In the genomic region with DNA sequence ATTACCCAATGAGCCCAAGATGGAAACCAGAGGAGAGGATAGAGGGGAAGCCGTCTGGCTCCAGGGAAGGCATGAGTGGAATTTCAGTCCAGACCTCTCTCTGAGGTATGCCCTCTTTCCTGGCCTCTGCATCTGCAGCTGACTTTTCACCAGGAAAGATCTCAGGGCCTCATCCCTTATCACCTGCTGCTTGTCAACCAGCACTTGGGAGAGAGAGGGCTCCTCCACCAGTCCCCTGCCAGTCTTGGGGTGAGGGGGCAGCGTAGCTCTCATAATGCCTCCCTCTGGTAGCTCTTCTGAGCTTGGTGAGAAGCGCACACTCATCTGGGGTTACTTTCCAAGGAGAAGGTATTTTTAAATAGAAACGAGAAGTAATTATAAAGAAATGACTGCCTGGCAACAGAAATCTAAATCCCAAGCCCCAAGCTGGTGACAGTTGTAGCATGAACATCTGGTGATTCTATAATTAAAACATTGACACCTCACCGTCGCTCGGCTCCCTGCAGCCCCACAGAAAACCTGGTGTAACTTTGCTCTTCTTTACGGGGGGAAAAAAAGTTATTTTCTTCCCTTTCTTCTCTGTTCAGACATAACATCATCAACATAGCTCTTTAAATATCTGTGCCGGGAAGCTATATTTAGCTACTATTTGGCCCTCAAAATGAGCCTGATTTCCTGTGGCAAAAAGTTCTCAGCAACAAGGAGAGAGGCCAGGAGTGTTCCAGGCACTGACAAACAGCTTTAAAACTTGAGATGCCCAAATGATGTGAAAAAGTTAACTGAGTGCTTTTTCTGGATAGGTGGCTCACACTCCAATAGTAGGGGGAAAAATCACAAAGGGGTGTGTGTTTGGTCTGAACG, we compare ENCODE assay signal across 11 cellular contexts. TPM values are rescaled to one million over a fixed set of nuclear protein-coding genes. Genes with fewer than 3 reads are reported as not detected.
DNase-seq lines count a peak whose midpoint lies in the region; ATAC-seq and TF ChIP-seq lines count a peak whose summit lies in the region.
"Had no signal": no experiment of that assay in that cellular context is flagged by ENCODE, and none has a peak within 500 bp of the region (broad histone marks: within the 10 kb centered on the region; RNA-seq: fewer than 3 reads in every experiment).

No MANE protein-coding gene starts in this region.

- H2AFZ ChIP-seq in ACC112 (ENCODE audit: low read length, unreplicated experiment): no peak overlapping the region

- H3K79me2 ChIP-seq in ACC112 (ENCODE audit: control insufficient read depth, insufficient read depth, low read length, unreplicated experiment): no peaks in the 10 kb centered on the region

- H3K36me3 ChIP-seq in ACC112 (ENCODE audit: insufficient read depth, low read length): peaks cover 5% of the 10 kb centered on the region; the same call in 1 of the 2 replicates

- peak overlapping the region; percentile 95 for H3K27ac Mint-ChIP-seq in mesothelial cell of epicardium
- H3K27ac Mint-ChIP-seq: CD4-positive, alpha-beta T cell; naive thymus-derived CD8-positive, alpha-beta T cell had no signal

- H3K27ac ChIP-seq in ACC112 (ENCODE audit: low read depth, low read length): peak overlapping the region; percentile 14; the same call in 1 of the 2 replicates

- H3K4me3 ChIP-seq in ACC112 (ENCODE audit: low read depth, low read length): no peak overlapping the region

- POLR2A ChIA-PET in GM10248 (lab: Yijun Ruan, JAX): no interaction called here

- H3K27me3 ChIP-seq in ACC112 (ENCODE audit: insufficient read depth, low read length): no peaks in the 10 kb centered on the region

- CTCF ChIA-PET in GM10248 (lab: Yijun Ruan, JAX): interaction anchor here (1.6 kb wide), 1 partner anchor 49 kb away, joined by 3 read pairs; no protein-coding TSS in a partner anchor

- peaks cover 21% of the 10 kb centered on the region for H3K4me1 Mint-ChIP-seq in mesothelial cell of epicardium

- peaks cover 17% of the 10 kb centered on the region for H3K9me3 Mint-ChIP-seq in mesothelial cell of epicardium

- peaks cover 24% of the 10 kb centered on the region for H3K4me1 ChIP-seq in ACC112 (ENCODE audit: control insufficient read depth, insufficient read depth, low read length, unreplicated experiment)

- H3K4me3 Mint-ChIP-seq in mesothelial cell of epicardium: peak overlapping the region; percentile 0
- H3K4me3 Mint-ChIP-seq: CD4-positive, alpha-beta T cell had no signal

- TF ChIP-seq CTCF in mesothelial cell of epicardium (IDR thresholded peaks at IDR 0.05; ENCODE audit: unreplicated experiment) (no peak), GM10248 (IDR thresholded peaks at IDR 0.05; ENCODE audit: control extremely low read depth, extremely low read depth, low read depth, missing control alignments) (no peak)

- H3K36me3 Mint-ChIP-seq in mesothelial cell of epicardium: peaks cover 13% of the 10 kb centered on the region

- DNase-seq in MV-4-11 (lab: John Stamatoyannopoulos, UW) (peak; percentile 96), dermis blood vessel endothelial cell (peak; percentile 55), mesothelial cell of epicardium (ENCODE audit: low spot score in 2 of 2, unreplicated experiment in 2 of 2) (no peak), GM10248 (ENCODE audit: extremely low spot score) (no peak)
- DNase-seq in effector CD8-positive, alpha-beta T cell (lab: John Stamatoyannopoulos, UW): no peak
- DNase-seq: CD4-positive, alpha-beta T cell; naive thymus-derived CD8-positive, alpha-beta T cell had no signal

- no peak for ATAC-seq in HG02798 (IDR thresholded peaks at IDR 0.05; ENCODE audit: poor library complexity, unreplicated experiment)
- ATAC-seq in GM18502 (IDR thresholded peaks at IDR 0.05; ENCODE audit: poor library complexity, unreplicated experiment): no peak
- ATAC-seq: naive thymus-derived CD8-positive, alpha-beta T cell; Panc1 had no signal

- H3K27me3 Mint-ChIP-seq in mesothelial cell of epicardium (ENCODE audit: low read depth): no peaks in the 10 kb centered on the region
- H3K27me3 Mint-ChIP-seq: CD4-positive, alpha-beta T cell had no signal

RNA-seq across cellular contexts. Expression of gene HIP1, which starts 26.9 kb away (rescaled TPM):
- total RNA-seq in dermis blood vessel endothelial cell (60.2 and 79.1 TPM in 2 replicates), mesothelial cell of epicardium (30.9 to 33.9 TPM (median 31.5 TPM) in 3 replicates)

Comparison
In these comparisons a context has a peak if more than half of its experiments do, and no peak if none do; other contexts are left out.
1. DNase-seq: peak in MV-4-11 (single experiment) and dermis blood vessel endothelial cell (single experiment); none in mesothelial cell of epicardium (0 of 2), effector CD8-positive, alpha-beta T cell (single experiment) and GM10248 (single experiment).